In genomic region chr1:191648939-191649338, GRCh38 we compare ENCODE assay signal across 29 cellular contexts.
"Had no signal": no experiment of that assay in that cellular context is flagged by ENCODE, and none has a peak within 500 bp of the region (broad histone marks: within the 10 kb centered on the region; RNA-seq: fewer than 3 reads in every experiment).

No MANE protein-coding gene starts in this region.

- H3K4me1 ChIP-seq: esophagus squamous epithelium had no signal

- H3K36me3 ChIP-seq: brain microvascular endothelial cell, esophagus squamous epithelium had no signal

- DNase-seq: activated B cell treated with CpG ODN at 0.5 μM for 24 hours; activated CD4-positive, alpha-beta T cell treated with anti-CD3 and anti-CD28 coated beads for 48 hours; activated CD4-positive, alpha-beta T cell treated with anti-CD3 and anti-CD28 coated beads, Interleukin-2, amount 50 U/mL, for 1 hour; activated CD4-positive, alpha-beta T cell treated with anti-CD3 and anti-CD28 coated beads, Interleukin-2, amount 50 U/mL, for 48 hours; activated CD8-positive, alpha-beta memory T cell treated with anti-CD3 and anti-CD28 coated beads for 24 hours; activated CD8-positive, alpha-beta T cell treated with anti-CD3 and anti-CD28 coated beads for 36 hours; activated effector memory CD4-positive, alpha-beta T cell treated with Interleukin-2 at 50 U/mL for 16 hours; activated gamma-delta T cell treated with Interleukin-2 at 50 U/mL for 16 hours; activated naive CD4-positive, alpha-beta T cell treated with anti-CD3 and anti-CD28 coated beads, Interleukin-2, amount 50 U/mL, for 16 hours; activated naive CD4-positive, alpha-beta T cell treated with Interleukin-2 at 50 U/mL for 16 hours; activated T-cell treated with anti-CD3 and anti-CD28 coated beads, Interleukin-2, amount 50 U/mL, for 4 hours; amniotic stem cell; anterior cingulate cortex; brain microvascular endothelial cell; cortex of kidney; dermis blood vessel endothelial cell; effector CD4-positive, alpha-beta T cell; effector memory CD8-positive, alpha-beta T cell; esophagus squamous epithelium; foreskin melanocyte; head of caudate nucleus; T-helper 2 cell had no signal

- FAIRE-seq: astrocyte, bronchial epithelial cell, endothelial cell of umbilical vein had no signal

- H3K27me3 ChIP-seq: brain microvascular endothelial cell, esophagus squamous epithelium had no signal

- H3K4me3 ChIP-seq: esophagus squamous epithelium had no signal

- H3K9me3 ChIP-seq: esophagus squamous epithelium had no signal

- H3K27ac ChIP-seq: brain microvascular endothelial cell, epithelial cell of prostate, esophagus squamous epithelium, VCaP had no signal

- ATAC-seq: activated CD4-positive, CD25-positive, alpha-beta regulatory T cell treated with anti-CD3 and anti-CD28 coated beads, Interleukin-2, amount 50 U/mL, for 24 hours; activated CD8-positive, alpha-beta T cell treated with anti-CD3 and anti-CD28 coated beads for 36 hours; activated T-cell treated with anti-CD3 and anti-CD28 coated beads, Interleukin-2, amount 50 U/mL, for 4 hours; activated T-helper 17 cell treated with anti-CD3 and anti-CD28 coated beads, Interleukin-2, amount 50 U/mL, for 72 hours; effector memory CD8-positive, alpha-beta T cell had no signal
